In genomic region chr16:48003226-48003907, GRCh38 we compare ENCODE assay signal across 1 cellular context.
TF ChIP-seq lines count a peak whose summit lies in the region.

No MANE protein-coding gene starts in this region.

TF ChIP-seq in GM23338, 12 proteins besides CTCF, POLR2A, EP300 and RAD21 (continued from another document):
- TF ChIP-seq ZNF462 (CRISPR knock-in tag; IDR thresholded peaks at IDR 0.05) (no peak), EZH2phosphoT487 (IDR thresholded peaks at IDR 0.05; ENCODE audit: unreplicated experiment) (no peak), NANOG (IDR thresholded peaks at IDR 0.05; ENCODE audit: borderline replicate concordance) (no peak), CREB1 (CRISPR knock-in tag; IDR thresholded peaks at IDR 0.05; ENCODE audit: low read depth) (no peak), ZNF114 (CRISPR knock-in tag; IDR thresholded peaks at IDR 0.05) (no peak), ZNF331 (CRISPR knock-in tag; IDR thresholded peaks at IDR 0.05; ENCODE audit: low read depth) (no peak), JUNB (IDR thresholded peaks at IDR 0.05; ENCODE audit: unreplicated experiment) (no peak), POLR2AphosphoS5 (IDR thresholded peaks at IDR 0.05; ENCODE audit: low read depth) (no peak), STAT1 (IDR thresholded peaks at IDR 0.05; ENCODE audit: unreplicated experiment) (no peak)
